ENCODE assay signal across 22 cellular contexts in the genomic region with DNA sequence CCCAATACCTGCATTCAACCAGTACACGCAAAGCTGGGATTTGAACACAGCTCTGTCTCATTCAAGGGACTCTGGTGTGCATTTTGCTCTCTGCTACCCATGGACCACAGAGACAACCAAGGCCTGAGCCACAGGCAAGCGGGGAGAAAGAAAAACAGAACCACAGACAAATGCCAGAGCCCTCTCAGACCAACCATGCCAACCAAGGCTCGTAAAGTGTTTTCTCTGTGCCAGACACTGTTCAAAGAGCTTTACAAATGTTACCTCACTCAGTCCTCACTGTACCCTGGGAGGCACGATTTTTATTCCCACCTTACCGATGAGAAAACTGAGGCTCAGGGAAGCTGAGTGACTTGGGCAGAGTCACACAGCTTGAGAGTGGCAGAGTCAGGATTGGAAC. TPM values are rescaled to one million over a fixed set of nuclear protein-coding genes. Genes with fewer than 3 reads are reported as not detected.
A peak's percentile ranks its signal among the peaks of the same experiment; 100 is the strongest.
DNase-seq lines count a peak whose midpoint lies in the region; ATAC-seq, FAIRE-seq and TF ChIP-seq lines count a peak whose summit lies in the region.
"Had no signal": no experiment of that assay in that cellular context is flagged by ENCODE, and none has a peak within 500 bp of the region (broad histone marks: within the 10 kb centered on the region; RNA-seq: fewer than 3 reads in every experiment).

No MANE protein-coding gene starts in this region.

- no peak overlapping the region for H4K8ac ChIP-seq in IMR-90 (ENCODE audit: low read depth in 2 of 2, low read length in 2 of 2)

- peak overlapping the region; percentile 55 for H3K4ac ChIP-seq in IMR-90 (ENCODE audit: low read depth, low read length)

- peak overlapping the region; percentile 37 for H2AFZ ChIP-seq in IMR-90 (replicated peaks; ENCODE audit: low read length, poor library complexity)

- H3K4me3 Mint-ChIP-seq in nephron, result no peak overlapping the region
- H3K4me3 Mint-ChIP-seq: CD4-positive, alpha-beta T cell had no signal

- H3K27me3 ChIP-seq in IMR-90 (ENCODE audit: control insufficient read depth, insufficient read depth, low read length) (no peaks in the 10 kb centered on the region), esophagus muscularis mucosa (no peaks in the 10 kb centered on the region), transverse colon (no peaks in the 10 kb centered on the region), prostate gland (replicated peaks; ENCODE audit: insufficient read depth) (no peaks in the 10 kb centered on the region)
- H3K27me3 ChIP-seq: BE2C, Peyer's patch had no signal

- peak overlapping the region; percentile 13 to 74 (median 37) for H3K27ac Mint-ChIP-seq in nephron
- H3K27ac Mint-ChIP-seq: CD4-positive, alpha-beta T cell; IgD-negative memory B cell had no signal

- H3K9me1 ChIP-seq in IMR-90 (ENCODE audit: insufficient read depth, low read length), result peaks cover 16% of the 10 kb centered on the region

- no peak overlapping the region for H3K56ac ChIP-seq in IMR-90 (ENCODE audit: extremely low read depth, insufficient read depth, low read length)

- intact Hi-C loops in IMR-90 (cut with micrococcal nuclease), result no loop called here
- intact Hi-C loops in esophagus muscularis mucosa (cut with DNase I), result no loop called here
- intact Hi-C loops in transverse colon (cut with DNase I; ENCODE audit: low total_unique reads), result no loop called here
- intact Hi-C loops in prostate gland (cut with DNase I), result no loop called here

- H2BK120ac ChIP-seq in IMR-90 (ENCODE audit: low read depth, low read length), result peak overlapping the region; percentile 24; the same call in 1 of the 2 replicates

- H3K27ac ChIP-seq in IMR-90 (ENCODE audit: insufficient read depth, low read length) (no peak overlapping the region), esophagus muscularis mucosa (replicated peaks in 1 of 4) (peak overlapping the region; percentile 11 to 43 (median 33)), transverse colon (peak overlapping the region; percentile 30 to 83 (median 76)), prostate gland (no peak overlapping the region)

- POLR2A ChIA-PET in IMR-90 (lab: Charles Lee; ENCODE audit: unreplicated experiment), result no interaction called here

- 100% methylated on average over 2 of the region's 5 CpGs; no CpG with 5 or more reads in 1 of the 2 experiments for WGBS in IMR-90 (ENCODE audit: extremely low coverage in 2 of 2, insufficient read length in 1 of 2), 2 experiments
- 71% methylated on average over 5 of the region's 5 CpGs for WGBS in esophagus muscularis mucosa
- WGBS in transverse colon (ENCODE audit: low coverage in 1 of 2), 2 donors, result 75 to 82% methylated on average over 2 to 5 of the region's 5 CpGs
- 75% methylated on average over 5 of the region's 5 CpGs for WGBS in prostate gland

- in situ Hi-C loops in IMR-90 (cut with MboI; ENCODE audit: low sequenced_read_pairs) (no loop called here), transverse colon (cut with MboI; ENCODE audit: low pct_ligation_motif_present in 1 of 4, low pct_unique_long_range_greater_than_20kb in 1 of 4, low sequenced_read_pairs in 3 of 4) (no loop called here)

- H3K4me1 ChIP-seq in IMR-90 (ENCODE audit: control insufficient read depth, insufficient read depth, low read length) (peaks cover 28% of the 10 kb centered on the region), esophagus muscularis mucosa (peaks cover 20 to 65% (median 46%) of the 10 kb centered on the region in 4 donors), transverse colon (peaks cover 7 to 20% (median 15%) of the 10 kb centered on the region in 4 donors), prostate gland (replicated peaks) (no peaks in the 10 kb centered on the region)
- H3K4me1 ChIP-seq: BE2C, HAP-1 had no signal

- H2BK20ac ChIP-seq in IMR-90 (ENCODE audit: low read depth, low read length), result peak overlapping the region; percentile 33

- no peak overlapping the region for H3K4me2 ChIP-seq in IMR-90 (ENCODE audit: low read depth, low read length)

- peaks cover 5% of the 10 kb centered on the region for H3K9me3 Mint-ChIP-seq in nephron
- H3K9me3 Mint-ChIP-seq: CD4-positive, alpha-beta T cell had no signal

- H3K36me3 ChIP-seq in IMR-90 (ENCODE audit: control insufficient read depth, insufficient read depth, low read length) (no peaks in the 10 kb centered on the region), esophagus muscularis mucosa (no peaks in the 10 kb centered on the region), transverse colon (no peaks in the 10 kb centered on the region), prostate gland (no peaks in the 10 kb centered on the region)
- H3K36me3 ChIP-seq: BE2C, HAP-1, Peyer's patch had no signal

- peaks cover 19% of the 10 kb centered on the region for H3K27me3 Mint-ChIP-seq in nephron (ENCODE audit: low read depth)

- ATAC-seq in IMR-90 (ENCODE audit: low read depth), result no peak

- no peak for TF ChIP-seq RAD21 in IMR-90 (IDR thresholded peaks at IDR 0.05; ENCODE audit: low read length)

- CTCF ChIA-PET in IMR-90 (lab: Yijun Ruan, JAX), result no interaction called here

- no peak overlapping the region for H4K5ac ChIP-seq in IMR-90 (ENCODE audit: low read depth, low read length)

- no peak for FAIRE-seq in D721Med (lab: Jason Lieb, UNC)

- peak overlapping the region; percentile 57 for H2AK9ac ChIP-seq in IMR-90 (replicated peaks; ENCODE audit: low read depth, low read length, poor library complexity)

- H3K23ac ChIP-seq in IMR-90 (ENCODE audit: low read depth, low read length), result no peak overlapping the region

- H3K9me3 ChIP-seq in IMR-90 (ENCODE audit: control insufficient read depth, insufficient read depth, low read length) (no peaks in the 10 kb centered on the region), esophagus muscularis mucosa (no peaks in the 10 kb centered on the region), transverse colon (no peaks in the 10 kb centered on the region), prostate gland (no peaks in the 10 kb centered on the region)
- H3K9me3 ChIP-seq: BE2C, HAP-1, Peyer's patch had no signal

- peaks cover 39% of the 10 kb centered on the region for H3K4me1 Mint-ChIP-seq in nephron

- H3K4me3 ChIP-seq in IMR-90 (ENCODE audit: insufficient read depth, low read depth, low read length) (no peak overlapping the region), esophagus muscularis mucosa (no peak overlapping the region), transverse colon (no peak overlapping the region), prostate gland (no peak overlapping the region)
- H3K4me3 ChIP-seq: HAP-1, Peyer's patch had no signal

- TF ChIP-seq CTCF in IMR-90 (conservative IDR thresholded peaks at IDR 0.05; ENCODE audit: low read depth, low read length) (no peak), esophagus muscularis mucosa (IDR thresholded peaks at IDR 0.05) (no peak), nephron (IDR thresholded peaks at IDR 0.05; ENCODE audit: unreplicated experiment in 3 of 3) (no peak), transverse colon (IDR thresholded peaks at IDR 0.05) (no peak), D721Med (IDR thresholded peaks at IDR 0.05; ENCODE audit: insufficient read depth, missing control alignments) (no peak), prostate gland (IDR thresholded peaks at IDR 0.05) (no peak)

- H2BK15ac ChIP-seq in IMR-90 (ENCODE audit: low read depth, low read length), result no peak overlapping the region; the same call in 2 of the 3 replicates

- H2BK5ac ChIP-seq in IMR-90 (ENCODE audit: low read depth, low read length, poor library complexity, severe bottlenecking), result no peak overlapping the region

- no peaks in the 10 kb centered on the region for H3K36me3 Mint-ChIP-seq in nephron (ENCODE audit: low read depth)
- H3K36me3 Mint-ChIP-seq: IgD-negative memory B cell had no signal

- H3K9ac ChIP-seq in IMR-90 (ENCODE audit: low read depth, low read length), result no peak overlapping the region

- no peak for TF ChIP-seq POLR2A in IMR-90 (IDR thresholded peaks at IDR 0.05; ENCODE audit: low read depth, low read length)
- TF ChIP-seq POLR2A in esophagus muscularis mucosa (IDR thresholded peaks at IDR 0.05; ENCODE audit: low read depth), result no peak
- no peak for TF ChIP-seq POLR2A in transverse colon (IDR thresholded peaks at IDR 0.05)
- no peak for TF ChIP-seq POLR2A in prostate gland (IDR thresholded peaks at IDR 0.05)

- no TSS peak for BruUV-seq in IMR-90 (replicated peaks; lab: Mats Ljungman, UMichigan)

- H3K14ac ChIP-seq in IMR-90 (replicated peaks; ENCODE audit: low read depth, low read length), result peak overlapping the region; percentile 14; the same call in 1 of the 2 replicates

- DNase-seq in IMR-90, result no peak
- DNase-seq in esophagus muscularis mucosa (ENCODE audit: extremely low spot score), result no peak
- DNase-seq in transverse colon, result no peak
- DNase-seq in D721Med (ENCODE audit: insufficient read length, low spot score), result no peak
- no peak for DNase-seq in NCI-H2029 treated with DMSO at 0.1 percent for 48 hours (lab: John Stamatoyannopoulos, UW)
- no peak for DNase-seq in prostate gland (ENCODE audit: low spot score)
- DNase-seq: BE2C; CD4-positive, alpha-beta T cell; COR-L47; DMS 273 treated with DMSO at 0.1 percent for 48 hours; DMS79 treated with DMSO at 0.1 percent for 48 hours; MV-4-11; NCI-H1105 treated with DMSO at 0.1 percent for 48 hours; NCI-H1694; NCI-H2081 treated with DMSO at 0.1 percent for 48 hours; NCI-H2171 treated with DMSO at 0.1 percent for 48 hours; NCI-H526 had no signal

- peaks cover 4% of the 10 kb centered on the region; the same call in 1 of the 2 replicates for H4K20me1 ChIP-seq in IMR-90 (ENCODE audit: insufficient read depth, low read length)

- no peak for TF ChIP-seq EP300 in esophagus muscularis mucosa (IDR thresholded peaks at IDR 0.05)
- TF ChIP-seq EP300 in transverse colon (IDR thresholded peaks at IDR 0.05; ENCODE audit: low read depth), result no peak

- peak overlapping the region; percentile 40 for H2AK5ac ChIP-seq in IMR-90 (ENCODE audit: low read depth, low read length)

- dilution Hi-C loops in IMR-90 (cut with HindIII; ENCODE audit: low sequenced_read_pairs, unreplicated experiment), result no loop called here

- peaks cover 0 to 7% of the 10 kb centered on the region in 2 experiments; a peak in 2 of 4 replicates for H3K79me1 ChIP-seq in IMR-90 (ENCODE audit: low read depth in 1 of 2, low read length in 2 of 2)

- no peak overlapping the region for H3K18ac ChIP-seq in IMR-90 (ENCODE audit: low read depth, low read length)

- no peak overlapping the region for H4K91ac ChIP-seq in IMR-90 (ENCODE audit: insufficient read depth, low read depth, low read length)

TF ChIP-seq in IMR-90, 13 proteins besides CTCF, POLR2A, EP300 and RAD21 (continues in another document):
- TF ChIP-seq MAFK (IDR thresholded peaks at IDR 0.05; ENCODE audit: low read depth, low read length) (no peak), RCOR1 (IDR thresholded peaks at IDR 0.05; ENCODE audit: insufficient replicate concordance, low read length) (no peak), BHLHE40 (IDR thresholded peaks at IDR 0.05; ENCODE audit: low read depth, low read length) (no peak)

RNA-seq across cellular contexts. Expression of a gene that starts 32.4 kb away (rescaled TPM):
- total RNA-seq in IMR-90 (2012; rRNA removed) (34.4 and 42.3 TPM in 2 replicates), esophagus muscularis mucosa (100 to 1,000 TPM in 3 of 4 donors, 10 to 100 TPM in 1; 92.3 to 131 (median 119) TPM), transverse colon (10 to 100 TPM; 16.8 to 59.5 (median 21.9) TPM), prostate gland (10 to 100 TPM in 1 of 2 donors, 1 to 10 TPM in 1; 7.0 to 31.8 TPM)
- polyA plus RNA-seq in IMR-90 (2012; rRNA removed), result 11.6 and 14.0 TPM in 2 replicates
- polyA plus RNA-seq in IMR-90 (2012; cell fraction: cytosol; rRNA removed), result 10.6 and 11.1 TPM in 2 replicates
- polyA plus RNA-seq in IMR-90 (2012; cell fraction: nucleus; rRNA removed; ENCODE audit: low replicate concordance), result 9.4 and 14.7 TPM in 2 replicates
- total RNA-seq: OCI-LY7 had no signal
- polyA plus RNA-seq: IgD-negative memory B cell had no signal

Comparison
In these comparisons a context has a peak if more than half of its experiments do, and no peak if none do; other contexts are left out.
1. H3K27ac ChIP-seq: peak in esophagus muscularis mucosa (4 of 4) and transverse colon (4 of 4); none in IMR-90 (single experiment) and prostate gland (0 of 2).